Comparison of ENCODE assay signal across 1 cellular context in the genomic region with DNA sequence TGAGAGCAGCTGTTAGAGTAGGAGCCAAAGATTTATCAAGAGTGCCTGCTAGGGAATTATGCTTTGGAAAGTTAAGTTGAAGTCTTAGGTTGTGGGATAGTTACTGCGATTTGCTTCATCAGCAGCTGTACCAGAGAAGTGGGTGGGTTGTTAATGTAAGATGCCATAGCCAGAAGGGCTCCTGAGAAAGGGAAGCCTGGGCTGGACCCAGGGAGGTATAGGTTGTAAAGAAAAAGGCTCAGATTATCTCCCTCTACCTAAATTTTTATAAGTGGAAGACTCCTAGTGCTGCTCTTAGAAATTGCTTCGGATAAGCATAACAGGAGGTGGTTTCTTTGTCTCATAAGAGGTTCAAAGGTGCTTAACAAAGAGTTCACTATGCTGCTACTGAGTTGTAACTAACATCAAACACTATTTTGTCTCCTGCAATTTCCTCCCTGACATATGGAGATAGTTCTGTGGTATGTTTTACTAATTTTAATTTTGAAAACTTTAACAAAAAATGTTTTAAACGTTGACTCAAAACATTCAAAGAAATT.
TF ChIP-seq lines count a peak whose summit lies in the region.

No MANE protein-coding gene starts in this region.

TF ChIP-seq in WTC11, 78 proteins besides CTCF, POLR2A, EP300 and RAD21 (continued from another document):
- TF ChIP-seq, protein P1, sequence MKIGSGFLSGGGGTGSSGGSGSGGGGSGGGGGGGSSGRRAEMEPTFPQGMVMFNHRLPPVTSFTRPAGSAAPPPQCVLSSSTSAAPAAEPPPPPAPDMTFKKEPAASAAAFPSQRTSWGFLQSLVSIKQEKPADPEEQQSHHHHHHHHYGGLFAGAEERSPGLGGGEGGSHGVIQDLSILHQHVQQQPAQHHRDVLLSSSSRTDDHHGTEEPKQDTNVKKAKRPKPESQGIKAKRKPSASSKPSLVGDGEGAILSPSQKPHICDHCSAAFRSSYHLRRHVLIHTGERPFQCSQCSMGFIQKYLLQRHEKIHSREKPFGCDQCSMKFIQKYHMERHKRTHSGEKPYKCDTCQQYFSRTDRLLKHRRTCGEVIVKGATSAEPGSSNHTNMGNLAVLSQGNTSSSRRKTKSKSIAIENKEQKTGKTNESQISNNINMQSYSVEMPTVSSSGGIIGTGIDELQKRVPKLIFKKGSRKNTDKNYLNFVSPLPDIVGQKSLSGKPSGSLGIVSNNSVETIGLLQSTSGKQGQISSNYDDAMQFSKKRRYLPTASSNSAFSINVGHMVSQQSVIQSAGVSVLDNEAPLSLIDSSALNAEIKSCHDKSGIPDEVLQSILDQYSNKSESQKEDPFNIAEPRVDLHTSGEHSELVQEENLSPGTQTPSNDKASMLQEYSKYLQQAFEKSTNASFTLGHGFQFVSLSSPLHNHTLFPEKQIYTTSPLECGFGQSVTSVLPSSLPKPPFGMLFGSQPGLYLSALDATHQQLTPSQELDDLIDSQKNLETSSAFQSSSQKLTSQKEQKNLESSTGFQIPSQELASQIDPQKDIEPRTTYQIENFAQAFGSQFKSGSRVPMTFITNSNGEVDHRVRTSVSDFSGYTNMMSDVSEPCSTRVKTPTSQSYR (CRISPR knock-in tag; IDR thresholded peaks at IDR 0.05) = no peak
- TF ChIP-seq RELA (CRISPR knock-in tag; IDR thresholded peaks at IDR 0.05; ENCODE audit: borderline replicate concordance) (no peak), ZNF219 (CRISPR knock-in tag; IDR thresholded peaks at IDR 0.05; ENCODE audit: borderline replicate concordance) (no peak), TEAD1 (CRISPR knock-in tag; IDR thresholded peaks at IDR 0.05) (no peak), ZNF138 (CRISPR knock-in tag; conservative IDR thresholded peaks at IDR 0.05) (no peak)
- TF ChIP-seq, protein P2, sequence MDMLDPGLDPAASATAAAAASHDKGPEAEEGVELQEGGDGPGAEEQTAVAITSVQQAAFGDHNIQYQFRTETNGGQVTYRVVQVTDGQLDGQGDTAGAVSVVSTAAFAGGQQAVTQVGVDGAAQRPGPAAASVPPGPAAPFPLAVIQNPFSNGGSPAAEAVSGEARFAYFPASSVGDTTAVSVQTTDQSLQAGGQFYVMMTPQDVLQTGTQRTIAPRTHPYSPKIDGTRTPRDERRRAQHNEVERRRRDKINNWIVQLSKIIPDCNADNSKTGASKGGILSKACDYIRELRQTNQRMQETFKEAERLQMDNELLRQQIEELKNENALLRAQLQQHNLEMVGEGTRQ (CRISPR knock-in tag; IDR thresholded peaks at IDR 0.05) = no peak
- TF ChIP-seq, protein P3, sequence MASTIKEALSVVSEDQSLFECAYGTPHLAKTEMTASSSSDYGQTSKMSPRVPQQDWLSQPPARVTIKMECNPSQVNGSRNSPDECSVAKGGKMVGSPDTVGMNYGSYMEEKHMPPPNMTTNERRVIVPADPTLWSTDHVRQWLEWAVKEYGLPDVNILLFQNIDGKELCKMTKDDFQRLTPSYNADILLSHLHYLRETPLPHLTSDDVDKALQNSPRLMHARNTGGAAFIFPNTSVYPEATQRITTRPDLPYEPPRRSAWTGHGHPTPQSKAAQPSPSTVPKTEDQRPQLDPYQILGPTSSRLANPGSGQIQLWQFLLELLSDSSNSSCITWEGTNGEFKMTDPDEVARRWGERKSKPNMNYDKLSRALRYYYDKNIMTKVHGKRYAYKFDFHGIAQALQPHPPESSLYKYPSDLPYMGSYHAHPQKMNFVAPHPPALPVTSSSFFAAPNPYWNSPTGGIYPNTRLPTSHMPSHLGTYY (CRISPR knock-in tag; IDR thresholded peaks at IDR 0.05) = no peak
